In genomic region chr7:158582089-158582456, GRCh38 we compare ENCODE assay signal across 18 cellular contexts.
DNase-seq lines count a peak whose midpoint lies in the region.
"Had no signal": no experiment of that assay in that cellular context is flagged by ENCODE, and none has a peak within 500 bp of the region (broad histone marks: within the 10 kb centered on the region; RNA-seq: fewer than 3 reads in every experiment).

No MANE protein-coding gene starts in this region.

- H3K36me3 ChIP-seq in mucosa of rectum (ENCODE audit: control insufficient read depth in 2 of 2, insufficient read depth in 2 of 2, low read length in 2 of 2) = no peaks in the 10 kb centered on the region
- H3K36me3 ChIP-seq: brain microvascular endothelial cell, heart left ventricle, SJSA1 had no signal

- H3K9me3 ChIP-seq in mucosa of rectum (ENCODE audit: control insufficient read depth in 2 of 2, low read length in 2 of 2) = peaks cover 0 to 6% of the 10 kb centered on the region in 2 donors

- H3K4me3 ChIP-seq in mucosa of rectum (ENCODE audit: low read length in 2 of 2) = no peak overlapping the region
- H3K4me3 ChIP-seq: coronary artery, heart left ventricle, lung, SJSA1 had no signal

- peaks cover 9 to 28% of the 10 kb centered on the region in 2 donors for H3K4me1 ChIP-seq in mucosa of rectum (ENCODE audit: control insufficient read depth in 2 of 2, insufficient read depth in 2 of 2, low read length in 2 of 2)
- H3K4me1 ChIP-seq: SJSA1 had no signal

- DNase-seq in NCI-H146 (lab: John Stamatoyannopoulos, UW) (peak; percentile 81), NCI-H146 treated with DMSO at 0.1 percent for 48 hours (lab: John Stamatoyannopoulos, UW; ENCODE audit: unreplicated experiment) (no peak), NCI-H187 treated with DMSO at 0.1 percent for 48 hours (lab: John Stamatoyannopoulos, UW) (peak; percentile 85), SHP77 treated with DMSO at 0.1 percent for 48 hours (lab: John Stamatoyannopoulos, UW) (peak; percentile 78), glomerular visceral epithelial cell (ENCODE audit: extremely low spot score) (no peak), SIG-M5 treated with dmso at 0.1 percent for 504 hours (lab: John Stamatoyannopoulos, UW; ENCODE audit: unreplicated experiment) (no peak), NCI-H2081 (lab: John Stamatoyannopoulos, UW) (no peak)
- DNase-seq: 8988T; activated CD4-positive, alpha-beta T cell treated with anti-CD3 and anti-CD28 coated beads, Interleukin-2, amount 50 U/mL, for 1 hour; brain microvascular endothelial cell; heart left ventricle; NCI-H1436; occipital lobe; stimulated activated CD4-positive, alpha-beta T cell treated with anti-CD3 and anti-CD28 coated beads, Interleukin-12 subunit alpha, Interleukin-12 subunit beta, amount 100 ng/mL, for 4 hours had no signal

- H3K27me3 ChIP-seq in mucosa of rectum (ENCODE audit: control insufficient read depth in 2 of 2, insufficient read depth in 2 of 2, low read length in 2 of 2) = peaks cover 10 to 15% of the 10 kb centered on the region in 2 donors

- peak overlapping the region; percentile 68 to 72 for H3K27ac ChIP-seq in mucosa of rectum (ENCODE audit: low read depth in 2 of 2, low read length in 2 of 2)
- H3K27ac ChIP-seq: brain microvascular endothelial cell, coronary artery, heart left ventricle, SJSA1 had no signal

- H3K9ac ChIP-seq in mucosa of rectum (ENCODE audit: low read depth in 1 of 2, low read length in 2 of 2) = no peak overlapping the region

Comparison
In these comparisons a context has a peak if more than half of its experiments do, and no peak if none do; other contexts are left out.
1. DNase-seq: peak in NCI-H146 (single experiment), NCI-H187 treated with DMSO at 0.1 percent for 48 hours (single experiment) and SHP77 treated with DMSO at 0.1 percent for 48 hours (single experiment); none in NCI-H146 treated with DMSO at 0.1 percent for 48 hours (single experiment), glomerular visceral epithelial cell (single experiment), SIG-M5 treated with dmso at 0.1 percent for 504 hours (single experiment) and NCI-H2081 (0 of 2).